23 cellular contexts compared by ENCODE assay signal in genomic region chr1:230334447-230334837, GRCh38.
DNase-seq lines count a peak whose midpoint lies in the region; ATAC-seq lines count a peak whose summit lies in the region.
"Had no signal": no experiment of that assay in that cellular context is flagged by ENCODE, and none has a peak within 500 bp of the region (broad histone marks: within the 10 kb centered on the region; RNA-seq: fewer than 3 reads in every experiment).

No MANE protein-coding gene starts in this region.

- DNase-seq in left ventricle myocardium superior, result no peak
- peak; percentile 53 for DNase-seq in posterior vena cava (ENCODE audit: low spot score)
- DNase-seq in G401 (ENCODE audit: low spot score), result no peak
- DNase-seq in GF-D8 (lab: John Stamatoyannopoulos, UW), result no peak
- DNase-seq: AML-193; CD4-positive, alpha-beta memory T cell; COR-L47; GDM1; NCI-H1092; NCI-H1417 treated with DMSO at 0.1 percent for 48 hours; NCI-H1694 treated with DMSO at 0.1 percent for 48 hours; NCI-H2081; NCI-H2227 treated with DMSO at 0.1 percent for 48 hours; NCI-H510A; NCI-H69; SK-N-SH had no signal

- ATAC-seq in left ventricle myocardium superior (peak; percentile 40), GM21423 (IDR thresholded peaks at IDR 0.05; ENCODE audit: unreplicated experiment) (no peak)
- ATAC-seq: A549, Panc1 had no signal

- peak overlapping the region; percentile 86 for H3K27ac ChIP-seq in angular gyrus (ENCODE audit: low read depth, low read length)
- peak overlapping the region; percentile 63 for H3K27ac ChIP-seq in cingulate gyrus (ENCODE audit: low read depth, low read length)
- H3K27ac ChIP-seq: A549; BLaER1 treated with 17β-estradiol and CSF1 and Interleukin-3, amounts not matched to agents 10 nM and 100 nM; RWPE1 had no signal

- in situ Hi-C loops in G401 (cut with HindIII; ENCODE audit: low sequenced_read_pairs), result no loop called here

- intact Hi-C loops in left ventricle myocardium superior (cut with micrococcal nuclease), result no loop called here
- intact Hi-C loops in posterior vena cava (cut with DNase I), result loop anchor here in 1 of 2 donors (5.0 kb wide), 1 partner anchor 942 kb away; no protein-coding TSS in a partner anchor
